In the genomic region with DNA sequence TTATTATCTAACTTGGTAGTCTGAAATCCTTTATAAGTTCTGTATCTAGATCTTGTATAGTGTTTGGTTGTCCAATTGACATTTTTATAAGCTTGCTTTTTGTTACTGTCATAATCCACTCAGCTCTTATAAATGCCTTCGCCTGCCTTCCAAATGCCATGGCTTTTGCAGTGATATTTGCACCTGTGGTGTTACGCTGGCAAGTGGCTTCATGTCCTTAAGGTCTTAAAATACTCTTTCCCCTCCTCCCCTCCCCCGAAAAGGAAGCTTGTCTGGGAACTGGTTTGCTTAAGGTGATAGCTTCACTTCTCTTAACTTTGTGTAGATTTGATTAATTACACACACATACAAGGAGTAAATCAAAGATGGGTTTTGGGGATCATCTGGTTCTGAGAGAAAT, we compare ENCODE assay signal across 20 cellular contexts.
DNase-seq lines count a peak whose midpoint lies in the region; ATAC-seq, FAIRE-seq and TF ChIP-seq lines count a peak whose summit lies in the region.
"Had no signal": no experiment of that assay in that cellular context is flagged by ENCODE, and none has a peak within 500 bp of the region (broad histone marks: within the 10 kb centered on the region; RNA-seq: fewer than 3 reads in every experiment).

No MANE protein-coding gene starts in this region.

- peak; percentile 37 for DNase-seq in CMK (ENCODE audit: low read depth)
- DNase-seq in HL-60 (ENCODE audit: low read depth in 1 of 2, low spot score in 1 of 2) = no peak
- no peak for DNase-seq in immature natural killer cell
- no peak for DNase-seq in pancreas
- DNase-seq in NCI-H1105 treated with DMSO at 0.1 percent for 48 hours (lab: John Stamatoyannopoulos, UW) = no peak
- no peak for DNase-seq in medulla oblongata (ENCODE audit: extremely low spot score)
- DNase-seq: activated CD8-positive, alpha-beta memory T cell treated with anti-CD3 and anti-CD28 coated beads, Interleukin-2, amount 10 ng/mL, durations not matched to agents 7 days and 5 days; adrenal gland; effector CD4-positive, alpha-beta T cell; KG1; mesendoderm; NCI-H82; nucleus accumbens; stimulated activated CD4-positive, alpha-beta T cell treated with anti-CD3 and anti-CD28 coated beads, Interleukin-4, amount 100 ng/mL, for 24 hours; T1000 had no signal

- peaks cover 15 to 37% (median 19%) of the 10 kb centered on the region in 3 donors for H3K36me3 Mint-ChIP-seq in immature natural killer cell

- FAIRE-seq in pancreas (lab: Jason Lieb, UNC) = no peak
- FAIRE-seq: D721Med, GM12891 had no signal

- intact Hi-C loops in pancreas (cut with DNase I) = no loop called here

- ATAC-seq in pancreas = peak; percentile 7 to 54 (median 46)
- ATAC-seq in HG02763 (IDR thresholded peaks at IDR 0.05; ENCODE audit: unreplicated experiment) = no peak
- ATAC-seq in GM18511 (IDR thresholded peaks at IDR 0.05; ENCODE audit: unreplicated experiment) = no peak
- ATAC-seq: activated CD8-positive, alpha-beta memory T cell treated with anti-CD3 and anti-CD28 coated beads, Interleukin-2, amount 10 ng/mL, durations not matched to agents 7 days and 5 days had no signal

- peaks cover 14 to 24% (median 21%) of the 10 kb centered on the region in 3 donors for H3K4me1 ChIP-seq in pancreas
- H3K4me1 ChIP-seq: adrenal gland had no signal

- peaks cover 0 to 2% (median 0%) of the 10 kb centered on the region in 3 donors for H3K27me3 Mint-ChIP-seq in immature natural killer cell (ENCODE audit: low read depth in 3 of 3)
- H3K27me3 Mint-ChIP-seq: activated CD8-positive, alpha-beta memory T cell treated with anti-CD3 and anti-CD28 coated beads, Interleukin-2, amount 10 ng/mL, durations not matched to agents 7 days and 5 days had no signal

- H3K4me1 Mint-ChIP-seq in immature natural killer cell = peaks cover 11 to 56% of the 10 kb centered on the region in 2 donors

- H3K4me3 ChIP-seq in HL-60 (replicated peaks; ENCODE audit: insufficient read depth, low read length) (no peak overlapping the region), pancreas (peak overlapping the region in 1 of 4 donors; percentile 5)
- H3K4me3 ChIP-seq: adrenal gland, heart left ventricle had no signal

- H3K27ac ChIP-seq in HL-60 (replicated peaks) (peak overlapping the region; percentile 15; the same call in 1 of the 2 replicates), pancreas (peak overlapping the region; percentile 20 to 70 (median 62))
- H3K27ac ChIP-seq: adrenal gland had no signal

- H3K9me3 ChIP-seq in pancreas = no peaks in the 10 kb centered on the region
- H3K9me3 ChIP-seq: adrenal gland, heart left ventricle had no signal

- no peaks in the 10 kb centered on the region for H3K27me3 ChIP-seq in HL-60 (ENCODE audit: insufficient read depth, poor library complexity, severe bottlenecking)
- no peaks in the 10 kb centered on the region for H3K27me3 ChIP-seq in pancreas
- H3K27me3 ChIP-seq: adrenal gland, heart left ventricle had no signal

- no peak overlapping the region for H3K4me3 Mint-ChIP-seq in immature natural killer cell
- H3K4me3 Mint-ChIP-seq: activated CD8-positive, alpha-beta memory T cell treated with anti-CD3 and anti-CD28 coated beads, Interleukin-2, amount 10 ng/mL, durations not matched to agents 7 days and 5 days had no signal

- peak overlapping the region in 5 of 6 donors; percentile 40 to 69 (median 50) for H3K27ac Mint-ChIP-seq in immature natural killer cell
- H3K27ac Mint-ChIP-seq: activated CD8-positive, alpha-beta memory T cell treated with anti-CD3 and anti-CD28 coated beads, Interleukin-2, amount 10 ng/mL, durations not matched to agents 7 days and 5 days had no signal

- TF ChIP-seq CTCF in HL-60 (IDR thresholded peaks at IDR 0.05; ENCODE audit: insufficient read depth, low read length) (no peak), pancreas (IDR thresholded peaks at IDR 0.05) (no peak)

- H3K36me3 ChIP-seq in pancreas = peaks cover 5 to 22% (median 13%) of the 10 kb centered on the region in 3 donors

- no peaks in the 10 kb centered on the region for H3K9me3 Mint-ChIP-seq in immature natural killer cell

- 38 to 44% methylated on average over 3 of the region's 3 CpGs for WGBS in pancreas, 2 donors

Comparison
In these comparisons a context has a peak if more than half of its experiments do, and no peak if none do; other contexts are left out.
1. ATAC-seq: peak in pancreas (4 of 4); none in HG02763 (single experiment) and GM18511 (single experiment).